8 cellular contexts compared by ENCODE assay signal in the genomic region with DNA sequence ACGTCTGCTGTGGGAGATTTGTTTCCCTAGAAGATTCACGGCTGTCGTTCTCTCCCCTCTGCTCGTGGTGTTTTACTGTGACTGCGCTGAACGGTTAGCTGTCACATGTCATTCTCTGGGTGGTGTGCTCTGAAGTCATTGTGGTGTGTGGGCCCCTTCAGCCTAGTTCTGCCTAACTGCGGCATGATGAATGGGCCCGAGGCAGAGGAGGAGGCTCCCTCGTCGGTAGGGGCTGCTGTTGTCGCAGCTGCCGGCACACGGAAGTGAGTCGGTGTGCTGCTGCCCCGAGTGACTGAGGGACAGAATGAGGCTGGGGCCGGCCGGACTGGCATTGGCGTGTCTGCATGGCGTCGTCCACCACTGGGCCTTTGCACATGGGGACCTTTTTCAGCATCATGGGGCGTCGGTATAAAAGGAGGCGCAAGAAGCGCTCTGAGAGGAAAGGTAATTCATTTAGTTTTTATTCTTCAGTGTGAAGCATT.
DNase-seq lines count a peak whose midpoint lies in the region; ATAC-seq and TF ChIP-seq lines count a peak whose summit lies in the region.

No MANE protein-coding gene starts in this region.

- WGBS in right cardiac atrium = 68% methylated on average over 24 of the region's 24 CpGs

- peak overlapping the region; percentile 83 for H2AFZ ChIP-seq in OCI-LY7 (ENCODE audit: low read length)

- H3K27ac ChIP-seq in OCI-LY7 (ENCODE audit: low read depth, low read length, poor library complexity, severe bottlenecking) = no peak overlapping the region
- H3K27ac ChIP-seq in right cardiac atrium (ENCODE audit: low read length) = no peak overlapping the region

- intact Hi-C loops in OCI-LY7 (cut with micrococcal nuclease; ENCODE audit: unreplicated experiment) (loop anchor here (1.0 to 5.0 kb wide), 2 partner anchors 75 to 136 kb away; no protein-coding TSS in a partner anchor), right cardiac atrium (cut with DNase I) (loop anchor here in 1 of 4 donors (10.0 kb wide), 1 partner anchor 132 kb away; the partner anchor contains the start of gene POFUT2)

- H3K9me3 ChIP-seq in OCI-LY7 (ENCODE audit: low read length) (no peaks in the 10 kb centered on the region), right cardiac atrium (ENCODE audit: control insufficient read depth, low read length) (no peaks in the 10 kb centered on the region)

- no peaks in the 10 kb centered on the region for H3K79me2 ChIP-seq in OCI-LY7 (ENCODE audit: insufficient read depth, low read depth, low read length)

- CTCF ChIA-PET in OCI-LY7 (lab: Charles Lee; ENCODE audit: unreplicated experiment) = interaction anchor here (0.8 kb wide), 2 partner anchors 12 to 14 kb away, joined by 3 to 4 read pairs; no protein-coding TSS in a partner anchor

- peaks cover 21% of the 10 kb centered on the region for H3K4me1 ChIP-seq in OCI-LY7 (ENCODE audit: insufficient read depth, low read length, poor library complexity, severe bottlenecking)
- H3K4me1 ChIP-seq in right cardiac atrium (ENCODE audit: control insufficient read depth, insufficient read depth, low read length) = no peaks in the 10 kb centered on the region

- H3K4me3 ChIP-seq in OCI-LY7 (ENCODE audit: low read depth, low read length, poor library complexity, severe bottlenecking) = peak overlapping the region; percentile 58
- H3K4me3 ChIP-seq in right cardiac atrium (ENCODE audit: low read length) = no peak overlapping the region

- POLR2A ChIA-PET in OCI-LY7 (lab: Charles Lee) = interaction anchor here (0.5 to 0.7 kb wide), 3 partner anchors 53 to 123 kb away, joined by 3 read pairs; no protein-coding TSS in a partner anchor

- no peaks in the 10 kb centered on the region for H3K27me3 ChIP-seq in right cardiac atrium (ENCODE audit: control insufficient read depth, insufficient read depth)

- H3K36me3 ChIP-seq in OCI-LY7 (ENCODE audit: insufficient read depth, low read length) = no peaks in the 10 kb centered on the region

- no TSS peak for BruUV-seq in OCI-LY7 (replicated peaks; lab: Mats Ljungman, UMichigan)

- peak overlapping the region; percentile 49 for H3K4me2 ChIP-seq in OCI-LY7 (ENCODE audit: low read length)

- H4K20me1 ChIP-seq in OCI-LY7 (ENCODE audit: insufficient read depth, low read length) = no peaks in the 10 kb centered on the region

- DNase-seq in Daoy (ENCODE audit: low read depth) = peak; percentile 51
- DNase-seq in OCI-LY7 (ENCODE audit: low spot score) = peak; percentile 77
- DNase-seq in activated T-helper 1 cell treated with Interleukin-2 at 50 U/mL for 16 hours (ENCODE audit: low read depth) = peak; percentile 48
- peak; percentile 44 to 71 (median 65) for DNase-seq in right cardiac atrium
- peak; percentile 48 to 54 for DNase-seq in stimulated activated CD4-positive, alpha-beta T cell treated with anti-CD3 and anti-CD28 coated beads, Interleukin-1b, Interleukin-23, amount 100 ng/mL, for 4 hours (ENCODE audit: low read depth in 2 of 2)
- DNase-seq in NCI-H345 (lab: John Stamatoyannopoulos, UW) = no peak
- DNase-seq in NK-92 (lab: John Stamatoyannopoulos, UW; ENCODE audit: unreplicated experiment) = no peak

- ATAC-seq in right cardiac atrium (peak; percentile 35 to 50), HG03175 (IDR thresholded peaks at IDR 0.05; ENCODE audit: unreplicated experiment) (no peak)

- peak; percentile 75 for TF ChIP-seq CTCF in OCI-LY7 (conservative IDR thresholded peaks at IDR 0.05; ENCODE audit: low read length)

- no peaks in the 10 kb centered on the region for H3K9me2 ChIP-seq in OCI-LY7 (ENCODE audit: insufficient read depth, low read length)

Comparison
In these comparisons a context has a peak if more than half of its experiments do, and no peak if none do; other contexts are left out.
1. DNase-seq: peak in Daoy (single experiment), OCI-LY7 (single experiment), activated T-helper 1 cell treated with Interleukin-2 at 50 U/mL for 16 hours (single experiment), right cardiac atrium (3 of 3) and stimulated activated CD4-positive, alpha-beta T cell treated with anti-CD3 and anti-CD28 coated beads, Interleukin-1b, Interleukin-23, amount 100 ng/mL, for 4 hours (2 of 2); none in NCI-H345 (single experiment) and NK-92 (single experiment).